Comparison of ENCODE assay signal across 21 cellular contexts in the genomic region with DNA sequence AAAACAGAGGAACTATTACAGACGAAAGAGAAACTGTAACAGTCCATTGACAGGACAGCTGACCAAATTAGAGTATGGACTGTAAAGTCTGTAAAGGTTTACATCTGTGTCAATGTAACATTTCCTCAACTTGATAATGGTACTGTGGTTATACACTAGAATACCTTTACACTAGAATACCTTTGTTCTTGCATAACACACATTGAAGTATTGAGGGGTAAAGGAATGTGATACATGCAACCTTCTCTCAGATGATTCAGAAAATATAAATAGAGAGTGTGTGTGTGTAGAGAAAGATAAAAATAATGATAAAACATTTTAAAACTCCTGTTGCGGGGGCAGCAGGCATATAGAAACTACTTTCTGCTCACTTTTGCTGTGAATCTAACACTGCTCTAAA.
"Had no signal": no experiment of that assay in that cellular context is flagged by ENCODE, and none has a peak within 500 bp of the region (broad histone marks: within the 10 kb centered on the region; RNA-seq: fewer than 3 reads in every experiment).

No MANE protein-coding gene starts in this region.

- H3K27me3 ChIP-seq: left lung, ovary, right atrium auricular region, sigmoid colon, stomach, transverse colon, upper lobe of right lung, uterus had no signal

- DNase-seq: cerebellar nuclear complex; cortex of kidney; effector memory CD8-positive, alpha-beta T cell; left lung; mesendoderm; midbrain; naive thymus-derived CD8-positive, alpha-beta T cell; nephron progenitor cell; nucleus accumbens; sigmoid colon; stimulated activated CD4-positive, alpha-beta T cell treated with anti-CD3 and anti-CD28 coated beads, Interleukin-2, amount 100 ng/mL, for 24 hours; stimulated activated CD4-positive, alpha-beta T cell treated with anti-CD3 and anti-CD28 coated beads, Interleukin-4, amount 100 ng/mL, for 24 hours; stimulated activated naive CD4-positive, alpha-beta T cell treated with Interleukin-2 at 50 U/mL for 16 hours; stomach; substantia nigra; transverse colon; upper lobe of right lung; uterus had no signal

- H3K36me3 ChIP-seq: ovary, uterus had no signal

- H3K4me3 ChIP-seq: left lung, ovary, right atrium auricular region, sigmoid colon, stomach, thoracic aorta, transverse colon, upper lobe of right lung, uterus had no signal

- H3K27ac ChIP-seq: ovary, right atrium auricular region, sigmoid colon, thoracic aorta, transverse colon, uterus had no signal

- H3K9me3 ChIP-seq: left lung, ovary, right atrium auricular region, sigmoid colon, stomach, thoracic aorta, transverse colon, upper lobe of right lung, uterus had no signal
